In the genomic region with DNA sequence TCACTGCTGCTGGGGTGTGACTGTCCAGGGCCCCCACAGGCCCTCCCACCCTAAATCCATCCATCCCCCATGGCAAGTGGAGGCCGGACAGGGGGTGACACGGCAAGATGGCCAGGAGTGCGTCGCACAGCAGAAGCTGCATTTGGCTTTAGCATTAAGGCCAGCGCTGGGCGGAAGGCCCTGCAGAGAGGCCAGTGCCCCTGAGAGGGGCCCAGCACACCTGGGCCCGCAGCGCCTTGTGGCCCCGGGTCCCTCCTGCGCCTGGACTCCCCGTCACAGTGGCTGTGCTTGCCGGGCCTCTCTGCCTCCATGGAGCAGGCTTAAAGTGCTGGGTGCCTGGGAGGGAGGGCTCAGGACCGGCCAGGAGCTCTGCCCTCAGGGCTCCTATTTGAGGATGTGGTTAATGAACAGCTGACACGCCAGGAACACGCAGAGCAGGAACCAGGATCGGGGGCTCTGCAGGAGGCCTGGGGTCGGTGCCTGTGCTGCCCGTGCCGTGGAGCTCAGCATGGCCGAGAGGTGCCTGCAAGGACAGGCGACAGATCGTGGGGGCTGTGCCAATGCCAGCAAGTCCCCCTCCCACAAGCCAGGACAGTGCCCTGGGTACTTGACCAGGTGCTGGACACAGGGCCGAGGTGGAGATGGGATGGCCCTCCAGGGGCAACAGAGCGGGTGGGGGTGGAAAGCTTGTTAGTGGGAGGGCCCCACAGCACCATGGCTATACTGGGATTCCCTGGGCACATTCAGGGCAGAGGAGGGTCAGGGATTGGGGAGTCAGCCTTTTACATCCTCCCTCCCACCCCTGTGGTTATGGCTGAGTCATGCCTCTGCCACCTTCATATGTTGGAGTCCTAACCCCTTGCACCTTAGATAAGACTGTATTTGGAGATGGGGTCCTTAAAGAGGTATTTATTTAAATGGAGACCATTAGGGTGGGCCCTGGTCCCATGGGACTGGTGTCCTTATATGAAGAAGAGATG, we compare ENCODE assay signal across 17 cellular contexts. TPM values are rescaled to one million over a fixed set of nuclear protein-coding genes. Genes with fewer than 3 reads are reported as not detected.
DNase-seq lines count a peak whose midpoint lies in the region; ATAC-seq and TF ChIP-seq lines count a peak whose summit lies in the region.
"Had no signal": no experiment of that assay in that cellular context is flagged by ENCODE, and none has a peak within 500 bp of the region (broad histone marks: within the 10 kb centered on the region; RNA-seq: fewer than 3 reads in every experiment).

No MANE protein-coding gene starts in this region.

- H3K9me3 ChIP-seq in heart right ventricle (no peaks in the 10 kb centered on the region), stomach (no peaks in the 10 kb centered on the region)
- H3K9me3 ChIP-seq: transverse colon had no signal

- TF ChIP-seq CTCF in heart right ventricle (IDR thresholded peaks at IDR 0.05) = no peak
- TF ChIP-seq CTCF in fibroblast of mammary gland (conservative IDR thresholded peaks at IDR 0.05; ENCODE audit: control insufficient read depth, insufficient read depth, low read depth, low read length) = no peak
- TF ChIP-seq CTCF in stomach (IDR thresholded peaks at IDR 0.05) = no peak

- POLR2A ChIA-PET in HEK293T (lab: Yijun Ruan, JAX) = no interaction called here

- H3K4me3 ChIP-seq in heart right ventricle (no peak overlapping the region), fibroblast of mammary gland (ENCODE audit: control insufficient read depth, low read depth, low read length) (no peak overlapping the region), stomach (no peak overlapping the region)
- H3K4me3 ChIP-seq: transverse colon had no signal

- DNase-seq in cardiac septum (ENCODE audit: low spot score) = peak; percentile 59
- DNase-seq in heart right ventricle = no peak
- DNase-seq in RPMI7951 (ENCODE audit: low read depth) = peak; percentile 78
- DNase-seq in fibroblast of mammary gland (ENCODE audit: low read depth) = peak; percentile 32
- DNase-seq in HEK293T (ENCODE audit: extremely low spot score) = no peak
- DNase-seq in NCI-H345 (lab: John Stamatoyannopoulos, UW) = no peak
- DNase-seq in stomach = no peak
- DNase-seq: activated gamma-delta T cell treated with Interleukin-2 at 50 U/mL for 16 hours; CD8-positive, alpha-beta memory T cell; NCI-H187 treated with DMSO at 0.1 percent for 48 hours; NCI-H524; occipital lobe; T-cell; transverse colon had no signal

- H3K4me1 ChIP-seq in heart right ventricle (peaks cover 0 to 14% (median 5%) of the 10 kb centered on the region in 9 donors), stomach (peaks cover 0 to 8% (median 7%) of the 10 kb centered on the region in 4 donors)

- H3K27me3 ChIP-seq in heart right ventricle = no peaks in the 10 kb centered on the region
- H3K27me3 ChIP-seq in stomach = no peaks in the 10 kb centered on the region

- no peak for TF ChIP-seq EP300 in stomach (IDR thresholded peaks at IDR 0.05)

- CTCF ChIA-PET in HEK293T (lab: Yijun Ruan, JAX) = interaction anchor here (0.8 kb wide), 1 partner anchor 185 kb away, joined by 5 read pairs; no protein-coding TSS in a partner anchor

- intact Hi-C loops in cardiac septum (cut with DNase I) (no loop called here), heart right ventricle (cut with DNase I) (loop anchor here in 1 of 10 donors (5.0 kb wide), 1 partner anchor 36 kb away; no protein-coding TSS in a partner anchor), stomach (cut with DNase I; ENCODE audit: low total_unique reads) (no loop called here)

- WGBS in heart right ventricle, 2 donors = 82 to 89% methylated on average over 24 of the region's 24 CpGs
- 76 to 92% (median 81%) methylated on average over 13 to 24 of the region's 24 CpGs for WGBS in stomach, 5 donors

- ATAC-seq in heart right ventricle (no peak), HG03439 (IDR thresholded peaks at IDR 0.05; ENCODE audit: unreplicated experiment) (no peak)
- ATAC-seq: T-cell, WTC11 had no signal

- H3K27ac ChIP-seq in heart right ventricle (no peak overlapping the region), stomach (no peak overlapping the region)
- H3K27ac ChIP-seq: HL-60, transverse colon had no signal

- no peak for TF ChIP-seq POLR2A in stomach (IDR thresholded peaks at IDR 0.05)

- peaks cover 0 to 56% (median 0%) of the 10 kb centered on the region in 9 donors for H3K36me3 ChIP-seq in heart right ventricle
- peaks cover 11 to 53% (median 38%) of the 10 kb centered on the region in 4 donors for H3K36me3 ChIP-seq in stomach
- H3K36me3 ChIP-seq: transverse colon had no signal

TF ChIP-seq in HEK293T, 16 proteins besides CTCF, POLR2A, EP300 and RAD21:
- TF ChIP-seq CTBP1 (IDR thresholded peaks at IDR 0.05; ENCODE audit: borderline replicate concordance) = no peak
- TF ChIP-seq BHLHE40 (IDR thresholded peaks at IDR 0.05; ENCODE audit: borderline replicate concordance) = no peak
- no peak for TF ChIP-seq HDGF (IDR thresholded peaks at IDR 0.05; ENCODE audit: borderline replicate concordance)
- TF ChIP-seq FOXK2 (IDR thresholded peaks at IDR 0.05) = no peak
- no peak for TF ChIP-seq SP1 (IDR thresholded peaks at IDR 0.05)
- no peak for TF ChIP-seq LEF1 (IDR thresholded peaks at IDR 0.05; ENCODE audit: borderline replicate concordance)
- no peak for TF ChIP-seq ZNF384 (IDR thresholded peaks at IDR 0.05)
- no peak for TF ChIP-seq NFRKB (IDR thresholded peaks at IDR 0.05)
- no peak for TF ChIP-seq ELF4 (IDR thresholded peaks at IDR 0.05)
- TF ChIP-seq SUZ12 (IDR thresholded peaks at IDR 0.05) = no peak
- TF ChIP-seq, protein P1, sequence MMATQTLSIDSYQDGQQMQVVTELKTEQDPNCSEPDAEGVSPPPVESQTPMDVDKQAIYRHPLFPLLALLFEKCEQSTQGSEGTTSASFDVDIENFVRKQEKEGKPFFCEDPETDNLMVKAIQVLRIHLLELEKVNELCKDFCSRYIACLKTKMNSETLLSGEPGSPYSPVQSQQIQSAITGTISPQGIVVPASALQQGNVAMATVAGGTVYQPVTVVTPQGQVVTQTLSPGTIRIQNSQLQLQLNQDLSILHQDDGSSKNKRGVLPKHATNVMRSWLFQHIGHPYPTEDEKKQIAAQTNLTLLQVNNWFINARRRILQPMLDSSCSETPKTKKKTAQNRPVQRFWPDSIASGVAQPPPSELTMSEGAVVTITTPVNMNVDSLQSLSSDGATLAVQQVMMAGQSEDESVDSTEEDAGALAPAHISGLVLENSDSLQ (IDR thresholded peaks at IDR 0.05) = no peak
- TF ChIP-seq L3MBTL2 (conservative IDR thresholded peaks at IDR 0.05) = no peak
- no peak for TF ChIP-seq FOXM1 (IDR thresholded peaks at IDR 0.05; ENCODE audit: borderline replicate concordance)
- no peak for TF ChIP-seq TARDBP (IDR thresholded peaks at IDR 0.05)
- TF ChIP-seq ARNT (IDR thresholded peaks at IDR 0.05) = no peak
TF ChIP-seq in HEK293T: peak in this region for 0.

RNA-seq across cellular contexts. Expression of a gene that starts 30.9 kb away (rescaled TPM):
- total RNA-seq in cardiac septum (17.1 TPM), heart right ventricle (10 to 100 TPM; 12.5 to 24.6 (median 15.9) TPM), stomach (10 to 100 TPM; 28.6 to 54.2 (median 42.6) TPM)
- polyA plus RNA-seq in heart right ventricle (10 to 100 TPM; 14.8 to 24.2 TPM), stomach (10 to 100 TPM; 25.2 to 44.9 (median 35.7) TPM)
- total RNA-seq in RPMI7951 (2014; rRNA removed; shearing (Covaris generic)) = 44.3 and 50.8 TPM in 2 replicates

Comparison
In these comparisons a context has a peak if more than half of its experiments do, and no peak if none do; other contexts are left out.
1. DNase-seq: peak in cardiac septum (single experiment), RPMI7951 (single experiment) and fibroblast of mammary gland (single experiment); none in heart right ventricle (0 of 2), HEK293T (single experiment), NCI-H345 (single experiment) and stomach (single experiment).